ENCODE assay signal across 31 cellular contexts in genomic region chr4:121686265-121686664, GRCh38. TPM values are rescaled to one million over a fixed set of nuclear protein-coding genes. Genes with fewer than 3 reads are reported as not detected.
DNase-seq lines count a peak whose midpoint lies in the region; ATAC-seq and TF ChIP-seq lines count a peak whose summit lies in the region.
"Had no signal": no experiment of that assay in that cellular context is flagged by ENCODE, and none has a peak within 500 bp of the region (broad histone marks: within the 10 kb centered on the region; RNA-seq: fewer than 3 reads in every experiment).

No MANE protein-coding gene starts in this region.

- intact Hi-C loops in Calu3 (cut with micrococcal nuclease; ENCODE audit: unreplicated experiment) (no loop called here), psoas muscle (cut with DNase I) (no loop called here)

- H4K91ac ChIP-seq in trophoblast cell (ENCODE audit: low read depth, low read length): no peak overlapping the region

- CTCF ChIA-PET in Calu3 (lab: Charles Lee): no interaction called here
- CTCF ChIA-PET in HEK293T (lab: Yijun Ruan, JAX): interaction anchor here (0.6 kb wide), 1 partner anchor 227 kb away, joined by 3 read pairs; no protein-coding TSS in a partner anchor

- no TSS peak for BruUV-seq in Calu3 (replicated peaks; lab: Mats Ljungman, UMichigan)

- H3K27ac Mint-ChIP-seq in Calu3 (ENCODE audit: unreplicated experiment) (peak overlapping the region; percentile 81), chondrocyte (ENCODE audit: unreplicated experiment) (peak overlapping the region; percentile 67), progenitor cell of endocrine pancreas (peak overlapping the region; percentile 8)
- H3K27ac Mint-ChIP-seq: activated naive CD4-positive, alpha-beta T cell treated with anti-CD3 and anti-CD28 coated beads for 36 hours; T-cell had no signal

- H3K18ac ChIP-seq in trophoblast cell (ENCODE audit: low read length): no peak overlapping the region

- H3K4me2 ChIP-seq in trophoblast cell (ENCODE audit: low read length): no peak overlapping the region
- H3K4me2 ChIP-seq: BLaER1 treated with 17β-estradiol and CSF1 and Interleukin-3, amounts not matched to agents 10 nM and 100 nM; hepatocyte had no signal

- H3K27me3 ChIP-seq in trophoblast cell (ENCODE audit: insufficient read depth, low read length): no peaks in the 10 kb centered on the region
- H3K27me3 ChIP-seq in psoas muscle (ENCODE audit: insufficient read depth in 3 of 3, low read length in 2 of 3): no peaks in the 10 kb centered on the region
- H3K27me3 ChIP-seq: adrenal gland; BLaER1 treated with 17β-estradiol and CSF1 and Interleukin-3, amounts not matched to agents 10 nM and 100 nM; gastroesophageal sphincter; hepatocyte; Peyer's patch; sigmoid colon; SJCRH30 had no signal

- H2AK5ac ChIP-seq in trophoblast cell (ENCODE audit: low read length): no peak overlapping the region

- DNase-seq in Calu3: no peak
- peak; percentile 34 for DNase-seq in NCI-H460 (ENCODE audit: extremely low read depth, low read depth)
- no peak for DNase-seq in chondrocyte (ENCODE audit: low spot score)
- DNase-seq in progenitor cell of endocrine pancreas (ENCODE audit: low spot score, unreplicated experiment): no peak
- DNase-seq in trophoblast cell: no peak
- no peak for DNase-seq in psoas muscle
- DNase-seq in HEK293T (ENCODE audit: extremely low spot score): no peak
- DNase-seq: activated CD4-positive, alpha-beta T cell treated with anti-CD3 and anti-CD28 coated beads, Interleukin-2, amount 50 U/mL, for 48 hours; activated CD4-positive, CD25-positive, alpha-beta regulatory T cell; activated naive CD4-positive, alpha-beta T cell treated with anti-CD3 and anti-CD28 coated beads for 36 hours; adrenal gland; cortex of kidney; DND-41; NCI-H1092; NCI-H187; NCI-H2171; NCI-H524 treated with DMSO at 0.1 percent for 48 hours; Peyer's patch; sigmoid colon; SJCRH30; stimulated activated CD4-positive, alpha-beta T cell treated with anti-CD3 and anti-CD28 coated beads, Interleukin-15, amount 100 ng/mL, for 24 hours; stimulated activated naive CD4-positive, alpha-beta T cell; T-cell had no signal

- TF ChIP-seq CTCF in Calu3 (IDR thresholded peaks at IDR 0.05; ENCODE audit: unreplicated experiment) (no peak), chondrocyte (IDR thresholded peaks at IDR 0.05) (no peak), progenitor cell of endocrine pancreas (IDR thresholded peaks at IDR 0.05; ENCODE audit: unreplicated experiment) (no peak), psoas muscle (IDR thresholded peaks at IDR 0.05) (no peak)

- H3K9me3 Mint-ChIP-seq in Calu3 (ENCODE audit: low read depth, unreplicated experiment): no peaks in the 10 kb centered on the region
- no peaks in the 10 kb centered on the region for H3K9me3 Mint-ChIP-seq in chondrocyte (ENCODE audit: low read depth)
- H3K9me3 Mint-ChIP-seq in progenitor cell of endocrine pancreas (ENCODE audit: low read depth): no peaks in the 10 kb centered on the region
- H3K9me3 Mint-ChIP-seq: activated naive CD4-positive, alpha-beta T cell treated with anti-CD3 and anti-CD28 coated beads for 36 hours; neural crest cell; T-cell had no signal

- peaks cover 6% of the 10 kb centered on the region for H3K79me1 ChIP-seq in trophoblast cell (ENCODE audit: low read length)

- POLR2A ChIA-PET in HEK293T (lab: Yijun Ruan, JAX): interaction anchor here (1.5 kb wide), 1 partner anchor 11 kb away, joined by 6 read pairs; the partner anchor contains the start of gene ANXA5

- no peak overlapping the region for H3K14ac ChIP-seq in trophoblast cell (ENCODE audit: low read length)

- peaks cover 20% of the 10 kb centered on the region for H3K4me1 Mint-ChIP-seq in Calu3 (ENCODE audit: low read depth, unreplicated experiment)
- peaks cover 14% of the 10 kb centered on the region for H3K4me1 Mint-ChIP-seq in chondrocyte (ENCODE audit: low read depth)
- H3K4me1 Mint-ChIP-seq in progenitor cell of endocrine pancreas (ENCODE audit: low read depth): peaks cover 6% of the 10 kb centered on the region
- H3K4me1 Mint-ChIP-seq: neural crest cell had no signal

- no peak overlapping the region for H3K27ac ChIP-seq in trophoblast cell (ENCODE audit: low read depth, low read length)
- H3K27ac ChIP-seq in psoas muscle: no peak overlapping the region
- H3K27ac ChIP-seq: BLaER1 treated with 17β-estradiol and CSF1 and Interleukin-3, amounts not matched to agents 10 nM and 100 nM; gastroesophageal sphincter; hepatocyte; HL-60; Peyer's patch; SJCRH30; thoracic aorta had no signal

- H4K12ac ChIP-seq in trophoblast cell (ENCODE audit: low read depth, low read length): no peak overlapping the region

- H3K9ac ChIP-seq in trophoblast cell (ENCODE audit: low read length): no peak overlapping the region
- H3K9ac ChIP-seq: BLaER1 treated with 17β-estradiol and CSF1 and Interleukin-3, amounts not matched to agents 10 nM and 100 nM had no signal

- H3K36me3 ChIP-seq in trophoblast cell (ENCODE audit: control insufficient read depth in 1 of 2, insufficient read depth in 2 of 2, low read length in 2 of 2): peaks cover 8 to 27% of the 10 kb centered on the region in 2 experiments
- peaks cover 6 to 62% of the 10 kb centered on the region in 2 donors for H3K36me3 ChIP-seq in psoas muscle (ENCODE audit: insufficient read depth in 1 of 2, low read depth in 1 of 2)

- H3K9me3 ChIP-seq in trophoblast cell (ENCODE audit: insufficient read depth, low read depth, low read length): no peaks in the 10 kb centered on the region
- H3K9me3 ChIP-seq in psoas muscle: no peaks in the 10 kb centered on the region
- H3K9me3 ChIP-seq: adrenal gland; BLaER1 treated with 17β-estradiol and CSF1 and Interleukin-3, amounts not matched to agents 10 nM and 100 nM; gastroesophageal sphincter; Peyer's patch; sigmoid colon; SJCRH30; thoracic aorta had no signal

- no peak overlapping the region for H3K23ac ChIP-seq in trophoblast cell (ENCODE audit: low read length)

- H3K27me3 Mint-ChIP-seq in Calu3 (ENCODE audit: unreplicated experiment): no peaks in the 10 kb centered on the region
- no peaks in the 10 kb centered on the region for H3K27me3 Mint-ChIP-seq in chondrocyte (ENCODE audit: low read depth)
- H3K27me3 Mint-ChIP-seq in progenitor cell of endocrine pancreas: no peaks in the 10 kb centered on the region
- H3K27me3 Mint-ChIP-seq: T-cell had no signal

- no peak overlapping the region for H2BK5ac ChIP-seq in trophoblast cell (ENCODE audit: low read depth, low read length, poor library complexity)

- H3K4me3 ChIP-seq in trophoblast cell (ENCODE audit: low read depth, low read length) (no peak overlapping the region), psoas muscle (no peak overlapping the region)
- H3K4me3 ChIP-seq: adrenal gland; BLaER1 treated with 17β-estradiol and CSF1 and Interleukin-3, amounts not matched to agents 10 nM and 100 nM; gastroesophageal sphincter; hepatocyte; lung; Peyer's patch; sigmoid colon; SJCRH30; thoracic aorta had no signal

- ATAC-seq in psoas muscle: no peak
- ATAC-seq: gastroesophageal sphincter, HCT116, T-cell had no signal

- H3K36me3 Mint-ChIP-seq in Calu3 (ENCODE audit: insufficient read depth, unreplicated experiment) (peaks cover 30% of the 10 kb centered on the region), chondrocyte (ENCODE audit: low read depth) (peaks cover 15% of the 10 kb centered on the region), progenitor cell of endocrine pancreas (ENCODE audit: insufficient read depth) (peaks cover 15% of the 10 kb centered on the region)

- H3K4me3 Mint-ChIP-seq in Calu3 (ENCODE audit: low read depth, unreplicated experiment) (no peak overlapping the region), chondrocyte (ENCODE audit: unreplicated experiment) (no peak overlapping the region), progenitor cell of endocrine pancreas (ENCODE audit: low read depth) (no peak overlapping the region)
- H3K4me3 Mint-ChIP-seq: activated naive CD4-positive, alpha-beta T cell treated with anti-CD3 and anti-CD28 coated beads for 36 hours; neural crest cell; T-cell had no signal

- no peak overlapping the region for H2AFZ ChIP-seq in trophoblast cell (ENCODE audit: insufficient read depth, low read length, poor library complexity)
- H2AFZ ChIP-seq: hepatocyte had no signal

- H3K4ac ChIP-seq in trophoblast cell (ENCODE audit: low read depth, low read length): no peak overlapping the region

- no CpG with 5 or more reads among the region's 6 CpGs for WGBS in trophoblast cell (ENCODE audit: extremely low coverage, insufficient coverage, insufficient read length)
- 92 to 95% (median 93%) methylated on average over 6 of the region's 6 CpGs for WGBS in psoas muscle, 3 donors

- H3K4me1 ChIP-seq in trophoblast cell (ENCODE audit: control insufficient read depth in 1 of 2, insufficient read depth in 2 of 2, low read length in 2 of 2) (peaks cover 11 to 12% of the 10 kb centered on the region in 2 experiments), psoas muscle (peaks cover 25% of the 10 kb centered on the region)

- no peak overlapping the region for H2BK120ac ChIP-seq in trophoblast cell (ENCODE audit: insufficient read depth, low read length, poor library complexity)

- no peak overlapping the region for H4K8ac ChIP-seq in trophoblast cell (ENCODE audit: low read depth, low read length)

- peaks cover 11% of the 10 kb centered on the region for H3K79me2 ChIP-seq in trophoblast cell (ENCODE audit: control insufficient read depth, insufficient read depth, low read length, poor library complexity)

- no peak overlapping the region for H2BK12ac ChIP-seq in trophoblast cell (ENCODE audit: low read length)

TF ChIP-seq in HEK293T, 16 proteins besides CTCF, POLR2A, EP300 and RAD21 (continues in another document):
- no peak for TF ChIP-seq L3MBTL2 (conservative IDR thresholded peaks at IDR 0.05)
- no peak for TF ChIP-seq ZNF384 (IDR thresholded peaks at IDR 0.05)
- no peak for TF ChIP-seq NFRKB (IDR thresholded peaks at IDR 0.05)
- TF ChIP-seq FOXA1 (IDR thresholded peaks at IDR 0.05): no peak
- TF ChIP-seq ARNT (IDR thresholded peaks at IDR 0.05): no peak
- TF ChIP-seq ELF4 (IDR thresholded peaks at IDR 0.05): no peak
- no peak for TF ChIP-seq FOXK2 (IDR thresholded peaks at IDR 0.05)

RNA-seq across cellular contexts. Expression of gene ANXA5, which starts 10.5 kb away (rescaled TPM):
- total RNA-seq in Calu3 (2022): 246 and 273 TPM in 2 replicates
- 332 and 349 TPM in 2 replicates for total RNA-seq in NCI-H460 (2014; rRNA removed; shearing (Covaris generic))
- 165 and 175 TPM in 2 replicates for polyA plus RNA-seq in NCI-H460 (2014; cell fraction: nucleus; rRNA removed)
- total RNA-seq in chondrocyte: 585 to 828 TPM (median 589 TPM) in 3 replicates
- 203 and 208 TPM in 2 replicates for total RNA-seq in progenitor cell of endocrine pancreas
- 470 and 474 TPM in 2 replicates for polyA plus RNA-seq in trophoblast cell (2013)
- 100 to 1,000 TPM in 1 of 4 donors, 10 to 100 TPM in 3; 59.1 to 149 (median 84.5) TPM for total RNA-seq in psoas muscle
- 100 to 1,000 TPM; 116 to 264 (median 194) TPM for polyA plus RNA-seq in psoas muscle

Comparison
In these comparisons a context has a peak if more than half of its experiments do, and no peak if none do; other contexts are left out.
1. H3K27ac Mint-ChIP-seq: peak in every context shown above with its lines; median percentile 81 in Calu3; 67 in chondrocyte; 8 in progenitor cell of endocrine pancreas.